ENCODE assay signal across 8 cellular contexts in genomic region chr9:95005276-95006141, GRCh38.
DNase-seq lines count a peak whose midpoint lies in the region; ATAC-seq and TF ChIP-seq lines count a peak whose summit lies in the region.

No MANE protein-coding gene starts in this region.

- peak overlapping the region; percentile 92 for H3K4me3 ChIP-seq in IMR-90 (ENCODE audit: insufficient read depth, low read depth, low read length)
- H3K4me3 ChIP-seq in breast epithelium, result peak overlapping the region; percentile 70 to 89 (median 72)
- H3K4me3 ChIP-seq in mesenchymal stem cell (ENCODE audit: insufficient read depth in 1 of 2, low read depth in 1 of 2, low read length in 2 of 2), result peak overlapping the region; percentile 90 to 94

- H3K4ac ChIP-seq in IMR-90 (ENCODE audit: low read depth, low read length) (peak overlapping the region; percentile 97), mesenchymal stem cell (ENCODE audit: low read depth in 1 of 2, low read length in 2 of 2) (peak overlapping the region; percentile 95 to 98)

- H4K8ac ChIP-seq in IMR-90 (ENCODE audit: low read depth in 2 of 2, low read length in 2 of 2) (peak overlapping the region; percentile 90 to 91; a peak in 3 of 4 replicates), mesenchymal stem cell (ENCODE audit: low read length) (peak overlapping the region; percentile 66)

- peak overlapping the region; percentile 97 for H4K91ac ChIP-seq in IMR-90 (ENCODE audit: insufficient read depth, low read depth, low read length)
- H4K91ac ChIP-seq in mesenchymal stem cell (ENCODE audit: low read length), result peak overlapping the region; percentile 90

- H2BK12ac ChIP-seq in mesenchymal stem cell (ENCODE audit: low read length in 2 of 2), result peak overlapping the region; percentile 66 to 97

- POLR2A ChIA-PET in IMR-90 (lab: Charles Lee; ENCODE audit: unreplicated experiment), result no interaction called here

- H3K9ac ChIP-seq in IMR-90 (ENCODE audit: low read depth, low read length) (peak overlapping the region; percentile 98), mesenchymal stem cell (ENCODE audit: low read length) (peak overlapping the region; percentile 93)

- H3K27ac ChIP-seq in IMR-90 (ENCODE audit: insufficient read depth, low read length) (peak overlapping the region; percentile 98), breast epithelium (peak overlapping the region; percentile 93 to 95), mesenchymal stem cell (ENCODE audit: low read length, poor library complexity, severe bottlenecking) (peak overlapping the region; percentile 93)

- H2BK15ac ChIP-seq in IMR-90 (ENCODE audit: low read depth, low read length) (peak overlapping the region; percentile 94; the same call in 1 of the 3 replicates), mesenchymal stem cell (ENCODE audit: low read depth, poor library complexity, severe bottlenecking) (peak overlapping the region; percentile 96)

- TF ChIP-seq CTCF in IMR-90 (conservative IDR thresholded peaks at IDR 0.05; ENCODE audit: low read depth, low read length) (no peak), breast epithelium (IDR thresholded peaks at IDR 0.05) (no peak)

- H2BK5ac ChIP-seq in IMR-90 (ENCODE audit: low read depth, low read length, poor library complexity, severe bottlenecking), result peak overlapping the region; percentile 96
- peak overlapping the region; percentile 100 for H2BK5ac ChIP-seq in mesenchymal stem cell (ENCODE audit: low read depth, low read length, poor library complexity, severe bottlenecking)

- no TSS peak for BruUV-seq in IMR-90 (replicated peaks; lab: Mats Ljungman, UMichigan)

- DNase-seq in DMS 273 (lab: John Stamatoyannopoulos, UW; ENCODE audit: unreplicated experiment) (peak; percentile 58), DMS 273 treated with DMSO at 0.1 percent for 48 hours (lab: John Stamatoyannopoulos, UW) (no peak), IMR-90 (no peak), breast epithelium (ENCODE audit: low spot score in 2 of 2) (no peak), mesenchymal stem cell (peak; percentile 6), COLO668 (lab: John Stamatoyannopoulos, UW; ENCODE audit: unreplicated experiment) (no peak), NCI-H1436 (lab: John Stamatoyannopoulos, UW) (no peak)

- H3K79me1 ChIP-seq in IMR-90 (ENCODE audit: low read depth in 1 of 2, low read length in 2 of 2) (peaks cover 11 to 41% of the 10 kb centered on the region in 2 experiments; a peak in 3 of 4 replicates), mesenchymal stem cell (replicated peaks; ENCODE audit: low read length, poor library complexity, severe bottlenecking) (peaks cover 2% of the 10 kb centered on the region)

- H2BK20ac ChIP-seq in IMR-90 (ENCODE audit: low read depth, low read length), result peak overlapping the region; percentile 77

- no peak for TF ChIP-seq RAD21 in IMR-90 (IDR thresholded peaks at IDR 0.05; ENCODE audit: low read length)

- in situ Hi-C loops in IMR-90 (cut with MboI; ENCODE audit: low sequenced_read_pairs), result loop anchor here (10.0 kb wide), 1 partner anchor 321 kb away; no protein-coding TSS in a partner anchor

- H3K14ac ChIP-seq in IMR-90 (replicated peaks; ENCODE audit: low read depth, low read length) (peak overlapping the region; percentile 99), mesenchymal stem cell (ENCODE audit: low read length in 2 of 2) (peak overlapping the region; percentile 86 to 98)

- H3K4me1 ChIP-seq in IMR-90 (ENCODE audit: control insufficient read depth, insufficient read depth, low read length) (peaks cover 5% of the 10 kb centered on the region), breast epithelium (no peaks in the 10 kb centered on the region), mesenchymal stem cell (ENCODE audit: control insufficient read depth, insufficient read depth, low read depth, low read length) (peaks cover 2% of the 10 kb centered on the region)

- peaks cover 12% of the 10 kb centered on the region for H3K9me1 ChIP-seq in IMR-90 (ENCODE audit: insufficient read depth, low read length)

- CTCF ChIA-PET in IMR-90 (lab: Yijun Ruan, JAX), result interaction anchor here (0.9 kb wide), 1 partner anchor 181 kb away, joined by 3 read pairs; no protein-coding TSS in a partner anchor

- peak overlapping the region; percentile 68 for H3K4me2 ChIP-seq in IMR-90 (ENCODE audit: low read depth, low read length)
- peak overlapping the region; percentile 47 for H3K4me2 ChIP-seq in mesenchymal stem cell (ENCODE audit: low read length, poor library complexity, severe bottlenecking)

- H3K27me3 ChIP-seq in IMR-90 (ENCODE audit: control insufficient read depth, insufficient read depth, low read length), result no peaks in the 10 kb centered on the region
- H3K27me3 ChIP-seq in breast epithelium, result no peaks in the 10 kb centered on the region
- H3K27me3 ChIP-seq in mesenchymal stem cell (ENCODE audit: control insufficient read depth in 1 of 2, insufficient read depth in 1 of 2, low read length in 2 of 2), result no peaks in the 10 kb centered on the region

- peak overlapping the region; percentile 98 for H3K56ac ChIP-seq in IMR-90 (ENCODE audit: extremely low read depth, insufficient read depth, low read length)

- intact Hi-C loops in IMR-90 (cut with micrococcal nuclease) (loop anchor here (1.0 to 5.0 kb wide), 7 partner anchors 43 to 325 kb away; no protein-coding TSS in a partner anchor), breast epithelium (cut with DNase I; ENCODE audit: low total_unique reads) (no loop called here)

- 0% methylated on average over 18 of the region's 49 CpGs; no CpG with 5 or more reads in 1 of the 2 experiments for WGBS in IMR-90 (ENCODE audit: extremely low coverage in 2 of 2, insufficient read length in 1 of 2), 2 experiments
- WGBS in mesenchymal stem cell, result 6% methylated on average over 41 of the region's 49 CpGs

- H3K18ac ChIP-seq in IMR-90 (ENCODE audit: low read depth, low read length) (peak overlapping the region; percentile 97), mesenchymal stem cell (ENCODE audit: low read depth in 1 of 2, low read length in 2 of 2) (peak overlapping the region; percentile 91 to 97)

- H2BK120ac ChIP-seq in IMR-90 (ENCODE audit: low read depth, low read length) (peak overlapping the region; percentile 90), mesenchymal stem cell (ENCODE audit: low read depth, low read length) (peak overlapping the region; percentile 95)

- H3K23ac ChIP-seq in IMR-90 (ENCODE audit: low read depth, low read length) (peak overlapping the region; percentile 99), mesenchymal stem cell (ENCODE audit: low read length in 2 of 2) (peak overlapping the region in 1 of 2 experiments; percentile 94)

- 0 out of 2 replicates have a peak, but pooled peaks have one; percentile 2 for TF ChIP-seq POLR2A in IMR-90 (IDR thresholded peaks at IDR 0.05; ENCODE audit: low read depth, low read length)
- no peak for TF ChIP-seq POLR2A in breast epithelium (IDR thresholded peaks at IDR 0.05)

- no peak for ATAC-seq in IMR-90 (ENCODE audit: low read depth)
- no peak for ATAC-seq in GM19467 (IDR thresholded peaks at IDR 0.05; ENCODE audit: unreplicated experiment)

- H3K36me3 ChIP-seq in IMR-90 (ENCODE audit: control insufficient read depth, insufficient read depth, low read length), result peaks cover 15% of the 10 kb centered on the region
- H3K36me3 ChIP-seq in breast epithelium, result no peaks in the 10 kb centered on the region
- H3K36me3 ChIP-seq in mesenchymal stem cell (ENCODE audit: control insufficient read depth in 1 of 2, insufficient read depth in 2 of 2, low read depth in 1 of 2, low read length in 2 of 2), result peaks cover 10 to 21% of the 10 kb centered on the region in 2 experiments

- H4K5ac ChIP-seq in IMR-90 (ENCODE audit: low read depth, low read length), result peak overlapping the region; percentile 90

- dilution Hi-C loops in IMR-90 (cut with HindIII; ENCODE audit: low sequenced_read_pairs, unreplicated experiment), result no loop called here

- H3K9me3 ChIP-seq in IMR-90 (ENCODE audit: control insufficient read depth, insufficient read depth, low read length) (no peaks in the 10 kb centered on the region), breast epithelium (no peaks in the 10 kb centered on the region), mesenchymal stem cell (ENCODE audit: control insufficient read depth, low read length) (no peaks in the 10 kb centered on the region)

- 0 out of 2 replicates have a peak, but pooled peaks cover 4% of the 10 kb centered on the region for H4K20me1 ChIP-seq in IMR-90 (ENCODE audit: insufficient read depth, low read length)

- H2AK9ac ChIP-seq in IMR-90 (replicated peaks; ENCODE audit: low read depth, low read length, poor library complexity), result peak overlapping the region; percentile 96

- H2AK5ac ChIP-seq in IMR-90 (ENCODE audit: low read depth, low read length) (peak overlapping the region; percentile 93), mesenchymal stem cell (ENCODE audit: low read length, severe bottlenecking) (peak overlapping the region; percentile 26)

- peak overlapping the region; percentile 91 for H2AFZ ChIP-seq in IMR-90 (replicated peaks; ENCODE audit: low read length, poor library complexity)
- H2AFZ ChIP-seq in mesenchymal stem cell (ENCODE audit: low read depth, low read length), result peak overlapping the region; percentile 76

TF ChIP-seq in IMR-90, 13 proteins besides CTCF, POLR2A, EP300 and RAD21:
- TF ChIP-seq CEBPB (IDR thresholded peaks at IDR 0.05; ENCODE audit: low read depth, low read length), result no peak
- TF ChIP-seq MXI1 (IDR thresholded peaks at IDR 0.05; ENCODE audit: borderline replicate concordance, low read depth, low read length), result 0 out of 2 replicates have a peak, but pooled peaks have one; percentile 15

Comparison
In these comparisons a context has a peak if more than half of its experiments do, and no peak if none do; other contexts are left out.
1. DNase-seq: peak in DMS 273 (single experiment) and mesenchymal stem cell (single experiment); none in DMS 273 treated with DMSO at 0.1 percent for 48 hours (single experiment), IMR-90 (single experiment), breast epithelium (0 of 2), COLO668 (single experiment) and NCI-H1436 (single experiment).
2. Peak in every context shown above with its lines, with median percentiles within 50 percentile points of each other: H3K27ac ChIP-seq and H3K4me3 ChIP-seq.